26 cellular contexts compared by ENCODE assay signal in genomic region chr1:225941949-225942222, GRCh38. TPM values are rescaled to one million over a fixed set of nuclear protein-coding genes. Genes with fewer than 3 reads are reported as not detected.
DNase-seq lines count a peak whose midpoint lies in the region; ATAC-seq and TF ChIP-seq lines count a peak whose summit lies in the region.
"Had no signal": no experiment of that assay in that cellular context is flagged by ENCODE, and none has a peak within 500 bp of the region (broad histone marks: within the 10 kb centered on the region; RNA-seq: fewer than 3 reads in every experiment).

No MANE protein-coding gene starts in this region.

- H3K4me2 ChIP-seq in KMS-11, result peak overlapping the region; percentile 95
- H3K4me2 ChIP-seq in SU-DHL-6 (ENCODE audit: low read depth, low read length, poor library complexity, severe bottlenecking), result peak overlapping the region; percentile 37
- no peak overlapping the region for H3K4me2 ChIP-seq in PC-3 (ENCODE audit: low read length)
- H3K4me2 ChIP-seq: hepatocyte had no signal

- DNase-seq in tibial artery, result no peak
- no peak for DNase-seq in PC-3
- no peak for DNase-seq in NCI-H2029 treated with DMSO at 0.1 percent for 48 hours (lab: John Stamatoyannopoulos, UW)
- DNase-seq in ecto neural progenitor cell (ENCODE audit: low spot score), result no peak
- DNase-seq: activated CD4-positive, alpha-beta T cell treated with anti-CD3 and anti-CD28 coated beads, Interleukin-2, amount 50 U/mL, for 4 hours; activated CD8-positive, alpha-beta memory T cell treated with anti-CD3 and anti-CD28 coated beads, Interleukin-2, amount 10 ng/mL, durations not matched to agents 7 days and 5 days; activated naive CD8-positive, alpha-beta T cell treated with anti-CD3 and anti-CD28 coated beads, Interleukin-2, amount 50 U/mL, for 24 hours; activated T-cell treated with anti-CD3 and anti-CD28 coated beads, Interleukin-2, amount 50 U/mL, for 48 hours; EL; esophagus squamous epithelium; HCEC 1CT; IMR-90; NCI-H1048; NCI-H1694 treated with DMSO at 0.1 percent for 48 hours; NCI-H2171; stomach; T-helper 2 cell had no signal

- H3K9me2 ChIP-seq in SU-DHL-6 (replicated peaks; ENCODE audit: insufficient read depth, low read length) (no peaks in the 10 kb centered on the region), PC-3 (replicated peaks; ENCODE audit: low read length) (no peaks in the 10 kb centered on the region)

- intact Hi-C loops in tibial artery (cut with DNase I; ENCODE audit: low total_unique reads) (no loop called here), PC-3 (cut with micrococcal nuclease) (no loop called here)

- no peaks in the 10 kb centered on the region for H3K36me3 ChIP-seq in KMS-11 (ENCODE audit: insufficient read depth)
- no peaks in the 10 kb centered on the region for H3K36me3 ChIP-seq in SU-DHL-6 (ENCODE audit: low read length)
- H3K36me3 ChIP-seq in iPS-20b (ENCODE audit: insufficient read depth, low read depth, low read length), result no peaks in the 10 kb centered on the region
- no peaks in the 10 kb centered on the region for H3K36me3 ChIP-seq in tibial artery
- H3K36me3 ChIP-seq in PC-3 (ENCODE audit: low read depth, low read length), result no peaks in the 10 kb centered on the region
- H3K36me3 ChIP-seq: BLaER1, esophagus squamous epithelium, stomach had no signal

- H3K27ac ChIP-seq in KMS-11, result peak overlapping the region; percentile 92
- peak overlapping the region; percentile 69 for H3K27ac ChIP-seq in SU-DHL-6 (ENCODE audit: low read depth, low read length)
- H3K27ac ChIP-seq in iPS-20b (ENCODE audit: low read length), result no peak overlapping the region
- H3K27ac ChIP-seq in tibial artery, result peak overlapping the region; percentile 80 to 81
- no peak overlapping the region for H3K27ac ChIP-seq in PC-3 (ENCODE audit: low read length)
- H3K27ac ChIP-seq: BLaER1, hepatocyte had no signal

- CTCF ChIA-PET in PC-3 (lab: Charles Lee), result no interaction called here

- H3K4me3 ChIP-seq in KMS-11 (IDR thresholded peaks at IDR 0.05; ENCODE audit: insufficient read depth, low read depth, low read length), result no peak overlapping the region
- H3K4me3 ChIP-seq in SU-DHL-6 (ENCODE audit: insufficient read depth, low read length, poor library complexity, severe bottlenecking), result no peak overlapping the region
- no peak overlapping the region for H3K4me3 ChIP-seq in iPS-20b (ENCODE audit: low read length)
- H3K4me3 ChIP-seq in tibial artery, result no peak overlapping the region
- H3K4me3 ChIP-seq in PC-3 (ENCODE audit: low read length), result no peak overlapping the region
- H3K4me3 ChIP-seq: BLaER1, esophagus squamous epithelium, hepatocyte, stomach had no signal

- POLR2A ChIA-PET in PC-3 (lab: Charles Lee; ENCODE audit: unreplicated experiment), result no interaction called here

- H3K79me2 ChIP-seq in KMS-11 (ENCODE audit: insufficient read depth, low read depth) (no peaks in the 10 kb centered on the region), SU-DHL-6 (ENCODE audit: insufficient read depth, low read length) (no peaks in the 10 kb centered on the region), PC-3 (ENCODE audit: low read length) (no peaks in the 10 kb centered on the region)
- H3K79me2 ChIP-seq: hepatocyte had no signal

- H3K4me1 ChIP-seq in KMS-11 (ENCODE audit: low read depth, poor library complexity, severe bottlenecking) (peaks cover 61% of the 10 kb centered on the region), iPS-20b (ENCODE audit: insufficient read depth, low read length) (peaks cover 20% of the 10 kb centered on the region), tibial artery (peaks cover 0 to 27% (median 19%) of the 10 kb centered on the region in 4 donors), PC-3 (ENCODE audit: insufficient read depth, low read length) (no peaks in the 10 kb centered on the region)

- peak overlapping the region; percentile 57; the same call in 1 of the 2 replicates for H3K9ac ChIP-seq in KMS-11
- H3K9ac ChIP-seq in SU-DHL-6 (ENCODE audit: low read length), result peak overlapping the region; percentile 30
- peak overlapping the region; percentile 21; the same call in 1 of the 2 replicates for H3K9ac ChIP-seq in iPS-20b (ENCODE audit: low read depth, low read length)
- no peak overlapping the region for H3K9ac ChIP-seq in PC-3 (ENCODE audit: low read length)
- H3K9ac ChIP-seq: BLaER1 had no signal

- peaks cover 3% of the 10 kb centered on the region; the same call in 1 of the 2 replicates for H3F3A ChIP-seq in SU-DHL-6 (ENCODE audit: insufficient read depth)
- H3F3A ChIP-seq in PC-3 (ENCODE audit: low read length, unreplicated experiment), result no peaks in the 10 kb centered on the region

- no peak for ATAC-seq in PC-3
- ATAC-seq: activated CD4-positive, CD25-positive, alpha-beta regulatory T cell treated with anti-CD3 and anti-CD28 coated beads, Interleukin-2, amount 50 U/mL, for 24 hours; activated CD8-positive, alpha-beta memory T cell treated with anti-CD3 and anti-CD28 coated beads, Interleukin-2, amount 10 ng/mL, durations not matched to agents 7 days and 5 days; activated naive CD8-positive, alpha-beta T cell treated with anti-CD3 and anti-CD28 coated beads, Interleukin-2, amount 50 U/mL, for 24 hours had no signal

- no peaks in the 10 kb centered on the region for H3K9me3 ChIP-seq in SU-DHL-6 (ENCODE audit: insufficient read depth, low read length)
- no peaks in the 10 kb centered on the region for H3K9me3 ChIP-seq in iPS-20b (ENCODE audit: insufficient read depth, low read depth, low read length)
- no peaks in the 10 kb centered on the region for H3K9me3 ChIP-seq in tibial artery
- no peaks in the 10 kb centered on the region for H3K9me3 ChIP-seq in PC-3 (ENCODE audit: low read length)
- H3K9me3 ChIP-seq: BLaER1, esophagus squamous epithelium, stomach had no signal

- no peaks in the 10 kb centered on the region for H4K20me1 ChIP-seq in KMS-11 (ENCODE audit: insufficient read depth)
- no peaks in the 10 kb centered on the region for H4K20me1 ChIP-seq in SU-DHL-6 (ENCODE audit: low read depth, low read length)
- H4K20me1 ChIP-seq in PC-3 (ENCODE audit: low read length), result no peaks in the 10 kb centered on the region
- H4K20me1 ChIP-seq: BLaER1 had no signal

- no TSS peak for BruUV-seq in PC-3 (replicated peaks; lab: Mats Ljungman, UMichigan)

- no peak for TF ChIP-seq CTCF in KMS-11 (conservative IDR thresholded peaks at IDR 0.05; ENCODE audit: low read depth, low read length)
- TF ChIP-seq CTCF in SU-DHL-6 (IDR thresholded peaks at IDR 0.05; ENCODE audit: insufficient read depth, low read length, poor library complexity, severe bottlenecking), result no peak
- no peak for TF ChIP-seq CTCF in tibial artery (IDR thresholded peaks at IDR 0.05)
- no peak for TF ChIP-seq CTCF in PC-3 (conservative IDR thresholded peaks at IDR 0.05; ENCODE audit: low read depth, low read length)

- H3K27me3 ChIP-seq in KMS-11 (ENCODE audit: insufficient read depth, low read depth) (no peaks in the 10 kb centered on the region), SU-DHL-6 (ENCODE audit: low read length) (no peaks in the 10 kb centered on the region), iPS-20b (ENCODE audit: insufficient read depth, low read length) (peaks cover 58% of the 10 kb centered on the region), tibial artery (no peaks in the 10 kb centered on the region), PC-3 (ENCODE audit: low read length) (no peaks in the 10 kb centered on the region)
- H3K27me3 ChIP-seq: BLaER1, esophagus squamous epithelium, hepatocyte, stomach had no signal

- peak overlapping the region; percentile 65 for H2AFZ ChIP-seq in KMS-11 (ENCODE audit: low read depth)
- H2AFZ ChIP-seq in SU-DHL-6 (ENCODE audit: low read depth, low read length, severe bottlenecking), result peak overlapping the region; percentile 32
- H2AFZ ChIP-seq in PC-3 (ENCODE audit: low read length), result no peak overlapping the region
- H2AFZ ChIP-seq: hepatocyte had no signal

RNA-seq across cellular contexts. Expression of gene LEFTY2, which starts 0.9 kb away (rescaled TPM):
- not detected in 2 replicates for total RNA-seq in PC-3 (2014; rRNA removed)
- total RNA-seq: activated CD8-positive, alpha-beta memory T cell treated with anti-CD3 and anti-CD28 coated beads, Interleukin-2, amount 10 ng/mL, durations not matched to agents 7 days and 5 days; esophagus squamous epithelium; IMR-90; NCI-H460; neural crest cell had no signal

RNA-seq across cellular contexts. Expression of gene PYCR2, which starts 17.8 kb away (rescaled TPM):
- total RNA-seq in PC-3 (2014; rRNA removed), result 57.7 and 69.0 TPM in 2 replicates

RNA-seq across cellular contexts. Expression of gene LEFTY1, which starts 52.9 kb away (rescaled TPM):
- total RNA-seq in PC-3 (2014; rRNA removed), result not detected in 2 replicates
- total RNA-seq: activated CD8-positive, alpha-beta memory T cell treated with anti-CD3 and anti-CD28 coated beads, Interleukin-2, amount 10 ng/mL, durations not matched to agents 7 days and 5 days; dermis blood vessel endothelial cell; esophagus squamous epithelium; IMR-90; NCI-H460 had no signal

RNA-seq across cellular contexts. Expression of gene SDE2, which starts 57.3 kb away (rescaled TPM):
- total RNA-seq in PC-3 (2014; rRNA removed), result 26.1 and 30.2 TPM in 2 replicates

RNA-seq across cellular contexts. Expression of gene TMEM63A, which starts 59.7 kb away (rescaled TPM):
- total RNA-seq in PC-3 (2014; rRNA removed), result 47.5 and 59.3 TPM in 2 replicates

Comparison
In these comparisons a context has a peak if more than half of its experiments do, and no peak if none do; other contexts are left out.
1. H3K27ac ChIP-seq: peak in KMS-11 (single experiment), SU-DHL-6 (single experiment) and tibial artery (2 of 2); none in iPS-20b (single experiment) and PC-3 (single experiment).